In the genomic region with DNA sequence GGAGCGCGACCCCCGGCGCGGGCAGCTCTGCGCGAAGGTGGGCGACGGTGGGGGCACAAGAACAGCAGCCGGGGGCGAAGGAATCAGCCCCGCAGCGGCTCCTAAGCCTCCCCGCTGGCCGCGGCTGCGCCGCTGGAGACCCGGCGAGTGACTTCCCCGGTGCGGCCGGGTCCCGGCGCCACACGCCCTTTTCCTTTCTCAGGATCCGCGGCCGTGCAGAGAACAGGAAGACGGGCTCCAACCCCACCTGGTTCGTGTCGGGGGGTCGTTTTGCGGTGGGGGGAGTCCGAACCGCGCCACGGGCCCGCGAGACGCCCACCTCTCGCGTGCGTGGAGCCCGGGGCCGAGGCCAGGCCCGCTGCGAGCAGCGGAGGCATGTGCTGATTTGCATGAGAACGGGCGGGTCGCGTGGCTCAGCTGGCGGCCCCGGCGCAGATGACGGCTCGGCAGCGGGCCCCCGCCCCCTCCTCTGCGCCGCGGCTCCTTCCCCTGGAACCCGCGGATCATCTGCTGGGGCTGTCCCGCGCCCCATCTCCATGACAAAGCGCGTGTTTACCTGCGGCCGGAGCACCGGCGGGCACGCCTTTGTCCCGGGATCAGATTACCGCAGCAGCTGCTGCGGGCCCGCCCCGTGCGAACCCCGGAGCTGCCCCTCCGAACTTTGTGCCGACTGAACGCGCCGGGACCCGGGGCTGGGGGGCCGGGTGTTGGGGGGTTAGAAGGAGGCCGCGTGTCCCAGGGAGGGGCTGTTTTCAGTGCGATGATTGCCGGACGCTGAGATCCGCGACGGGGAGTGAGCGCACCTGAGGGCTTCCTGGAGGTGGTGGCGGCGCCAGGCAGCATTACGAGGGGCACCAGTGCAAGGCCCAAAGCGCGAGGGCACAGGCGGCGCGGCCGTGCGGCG, we compare ENCODE assay signal across 8 cellular contexts. TPM values are rescaled to one million over a fixed set of nuclear protein-coding genes. Genes with fewer than 3 reads are reported as not detected.
DNase-seq lines count a peak whose midpoint lies in the region; ATAC-seq and TF ChIP-seq lines count a peak whose summit lies in the region.

No MANE protein-coding gene starts in this region.

- peak overlapping the region; percentile 10 for H3K4ac ChIP-seq in neuronal stem cell (ENCODE audit: low read length)

- H3K9me3 Mint-ChIP-seq in activated CD4-positive, alpha-beta memory T cell treated with anti-CD3 and anti-CD28 coated beads, Interleukin-2, amount 10 ng/mL, durations not matched to agents 7 days and 5 days, result no peaks in the 10 kb centered on the region

- H2AFZ ChIP-seq in neuronal stem cell (ENCODE audit: low read length), result peak overlapping the region; percentile 93

- peak overlapping the region; percentile 100 for H2AK5ac ChIP-seq in neuronal stem cell (ENCODE audit: low read depth, low read length)

- peaks cover 1 to 5% of the 10 kb centered on the region in 2 donors for H3K9me3 ChIP-seq in neuronal stem cell (replicated peaks in 1 of 2; ENCODE audit: control insufficient read depth in 2 of 2, insufficient read depth in 1 of 2, low read depth in 1 of 2, low read length in 2 of 2)

- H3K27me3 ChIP-seq in neuronal stem cell (ENCODE audit: control insufficient read depth in 3 of 3, insufficient read depth in 3 of 3, low read depth in 1 of 3, low read length in 3 of 3), result peaks cover 0 to 34% (median 5%) of the 10 kb centered on the region in 3 experiments

- H3K4me1 Mint-ChIP-seq in activated CD4-positive, alpha-beta memory T cell treated with anti-CD3 and anti-CD28 coated beads, Interleukin-2, amount 10 ng/mL, durations not matched to agents 7 days and 5 days, result peaks cover 30% of the 10 kb centered on the region

- TF ChIP-seq CTCF in LNCaP clone FGC (IDR thresholded peaks at IDR 0.05; ENCODE audit: control insufficient read depth, extremely low read depth, insufficient read depth), result no peak
- TF ChIP-seq CTCF in fibroblast of pulmonary artery (IDR thresholded peaks at IDR 0.05; ENCODE audit: low read length, missing control alignments), result no peak

- peaks cover 77% of the 10 kb centered on the region for H3K27me3 Mint-ChIP-seq in activated CD4-positive, alpha-beta memory T cell treated with anti-CD3 and anti-CD28 coated beads, Interleukin-2, amount 10 ng/mL, durations not matched to agents 7 days and 5 days

- H3K23ac ChIP-seq in neuronal stem cell (ENCODE audit: low read depth, low read length, poor library complexity), result peak overlapping the region; percentile 98

- peak overlapping the region; percentile 61 for H3K27ac ChIP-seq in neuronal stem cell (replicated peaks; ENCODE audit: low read length)

- H3K4me1 ChIP-seq in neuronal stem cell (ENCODE audit: control insufficient read depth in 2 of 2, insufficient read depth in 1 of 2, low read depth in 1 of 2, low read length in 2 of 2), result peaks cover 29 to 54% of the 10 kb centered on the region in 2 donors

- H4K91ac ChIP-seq in neuronal stem cell (ENCODE audit: low read depth, low read length, poor library complexity), result peak overlapping the region; percentile 68

- peak overlapping the region; percentile 95 for H2BK5ac ChIP-seq in neuronal stem cell (ENCODE audit: low read length)

- peak overlapping the region; percentile 95 for H3K9ac ChIP-seq in neuronal stem cell (ENCODE audit: low read depth, low read length, poor library complexity)

- H3K4me3 ChIP-seq in LNCaP clone FGC (ENCODE audit: low read depth, low read length) (peak overlapping the region; percentile 49), fibroblast of pulmonary artery (replicated peaks; ENCODE audit: low read depth, low read length) (peak overlapping the region; percentile 42), neuronal stem cell (ENCODE audit: low read length in 2 of 2) (peak overlapping the region; percentile 46 to 74)

- H3K79me1 ChIP-seq in neuronal stem cell (ENCODE audit: low read depth, low read length), result peaks cover 3% of the 10 kb centered on the region

- peak overlapping the region; percentile 99 for H2BK15ac ChIP-seq in neuronal stem cell (ENCODE audit: low read length)

- peak; percentile 48 for ATAC-seq in GM21619 (IDR thresholded peaks at IDR 0.05; ENCODE audit: unreplicated experiment)

- H3K4me3 Mint-ChIP-seq in activated CD4-positive, alpha-beta memory T cell treated with anti-CD3 and anti-CD28 coated beads, Interleukin-2, amount 10 ng/mL, durations not matched to agents 7 days and 5 days, result peak overlapping the region; percentile 51

- DNase-seq in ELF-1 (ENCODE audit: low read depth, low spot score), result peak; percentile 95
- no peak for DNase-seq in LNCaP clone FGC (ENCODE audit: low read depth)
- no peak for DNase-seq in activated CD4-positive, alpha-beta memory T cell treated with anti-CD3 and anti-CD28 coated beads, Interleukin-2, amount 10 ng/mL, durations not matched to agents 7 days and 5 days
- DNase-seq in fibroblast of pulmonary artery (ENCODE audit: low read depth), result no peak
- DNase-seq in neuronal stem cell (ENCODE audit: low spot score), result peak; percentile 81
- DNase-seq in glomerular visceral epithelial cell (ENCODE audit: extremely low spot score), result no peak
- DNase-seq in OCI-M1 (lab: John Stamatoyannopoulos, UW), result no peak

- no peak overlapping the region for H3K27ac Mint-ChIP-seq in activated CD4-positive, alpha-beta memory T cell treated with anti-CD3 and anti-CD28 coated beads, Interleukin-2, amount 10 ng/mL, durations not matched to agents 7 days and 5 days

- POLR2A ChIA-PET in activated CD4-positive, alpha-beta memory T cell treated with anti-CD3 and anti-CD28 coated beads, Interleukin-2, amount 10 ng/mL, durations not matched to agents 7 days and 5 days (lab: Charles Lee), result no interaction called here

- H3K4me2 ChIP-seq in neuronal stem cell (ENCODE audit: insufficient read depth, low read length, poor library complexity, severe bottlenecking), result peak overlapping the region; percentile 96

- H4K8ac ChIP-seq in neuronal stem cell (ENCODE audit: low read depth, low read length), result no peak overlapping the region

- WGBS in neuronal stem cell (ENCODE audit: extremely low coverage in 2 of 2, insufficient read length in 2 of 2, insufficient replicate concordance in 1 of 2), 2 donors, result no CpG with 5 or more reads among the region's 108 CpGs

- no peaks in the 10 kb centered on the region for H3K36me3 ChIP-seq in neuronal stem cell (replicated peaks in 1 of 2; ENCODE audit: control insufficient read depth in 2 of 2, insufficient read depth in 2 of 2, low read length in 2 of 2)

- peak overlapping the region; percentile 99 for H3K18ac ChIP-seq in neuronal stem cell (ENCODE audit: low read length)

- peak overlapping the region; percentile 93 for H2BK120ac ChIP-seq in neuronal stem cell (ENCODE audit: low read depth, low read length)

- CTCF ChIA-PET in activated CD4-positive, alpha-beta memory T cell treated with anti-CD3 and anti-CD28 coated beads, Interleukin-2, amount 10 ng/mL, durations not matched to agents 7 days and 5 days (lab: Charles Lee), result no interaction called here

- peak overlapping the region; percentile 85 for H2BK12ac ChIP-seq in neuronal stem cell (ENCODE audit: low read length)

- peak overlapping the region; percentile 99 for H3K14ac ChIP-seq in neuronal stem cell (ENCODE audit: low read length)

- no peaks in the 10 kb centered on the region for H3K36me3 Mint-ChIP-seq in activated CD4-positive, alpha-beta memory T cell treated with anti-CD3 and anti-CD28 coated beads, Interleukin-2, amount 10 ng/mL, durations not matched to agents 7 days and 5 days (ENCODE audit: low read depth)

RNA-seq across cellular contexts. Expression of gene DLL1, which starts 4.9 kb away (rescaled TPM):
- total RNA-seq in activated CD4-positive, alpha-beta memory T cell treated with anti-CD3 and anti-CD28 coated beads, Interleukin-2, amount 10 ng/mL, durations not matched to agents 7 days and 5 days, result under 1 TPM in 1 of 2 experiments, not detected in 1; 0.20 TPM
- polyA plus RNA-seq in neuronal stem cell (2013, experiment 1 of 2), result 66.9 TPM
- polyA plus RNA-seq in neuronal stem cell (2013, experiment 2 of 2), result 67.5 TPM

RNA-seq across cellular contexts. Expression of gene FAM120B, which starts 10.8 kb away (rescaled TPM):
- total RNA-seq in activated CD4-positive, alpha-beta memory T cell treated with anti-CD3 and anti-CD28 coated beads, Interleukin-2, amount 10 ng/mL, durations not matched to agents 7 days and 5 days, result 10 to 100 TPM; 23.9 to 25.0 TPM
- polyA plus RNA-seq in neuronal stem cell (2013, experiment 1 of 2), result 18.0 TPM
- 17.8 TPM for polyA plus RNA-seq in neuronal stem cell (2013, experiment 2 of 2)

Comparison
In these comparisons a context has a peak if more than half of its experiments do, and no peak if none do; other contexts are left out.
1. DNase-seq: peak in ELF-1 (single experiment) and neuronal stem cell (single experiment); none in LNCaP clone FGC (single experiment), activated CD4-positive, alpha-beta memory T cell treated with anti-CD3 and anti-CD28 coated beads, Interleukin-2, amount 10 ng/mL, durations not matched to agents 7 days and 5 days (single experiment), fibroblast of pulmonary artery (single experiment), glomerular visceral epithelial cell (single experiment) and OCI-M1 (single experiment).
2. Peak in every context shown above with its lines, with median percentiles within 50 percentile points of each other: H3K4me3 ChIP-seq.